8 cellular contexts compared by ENCODE assay signal in the genomic region with DNA sequence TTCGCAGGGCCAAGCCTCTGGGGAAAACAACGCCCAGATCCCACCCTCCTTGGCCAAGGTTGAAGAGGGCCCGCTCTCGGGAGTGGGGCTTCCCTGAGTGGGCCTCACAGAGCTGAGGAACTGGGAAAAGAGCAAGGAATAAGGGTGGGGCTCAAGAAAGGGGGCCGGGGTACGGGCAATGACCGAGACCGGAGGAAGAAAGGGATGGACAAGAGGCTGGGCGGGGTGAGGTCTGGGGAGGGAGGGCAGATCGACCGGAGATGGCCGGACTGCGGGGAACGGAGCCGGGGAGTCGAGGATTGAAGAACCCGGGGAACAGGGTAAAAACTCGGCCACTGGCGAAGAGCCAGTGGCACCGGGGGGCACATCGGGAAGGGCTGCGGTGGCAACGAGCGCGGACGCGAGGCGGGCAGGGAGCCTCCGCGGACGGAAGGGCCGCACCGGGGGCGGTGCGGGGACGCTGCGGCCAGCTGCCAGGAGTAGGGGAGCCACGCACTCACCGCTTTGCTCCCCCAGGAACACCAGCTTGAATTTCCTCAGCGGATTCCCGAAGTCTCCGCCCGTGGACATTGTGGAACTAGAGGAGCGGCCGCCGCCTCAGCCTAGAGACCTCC. TPM values are rescaled to one million over a fixed set of nuclear protein-coding genes. Genes with fewer than 3 reads are reported as not detected.
DNase-seq lines count a peak whose midpoint lies in the region; ATAC-seq and TF ChIP-seq lines count a peak whose summit lies in the region.

No MANE protein-coding gene starts in this region.

- no peak for TF ChIP-seq CTCF in upper lobe of right lung (IDR thresholded peaks at IDR 0.05)

- H3K27me3 ChIP-seq in esophagus (ENCODE audit: control insufficient read depth in 1 of 2, insufficient read depth in 2 of 2, low read length in 2 of 2) (no peaks in the 10 kb centered on the region), muscle layer of duodenum (ENCODE audit: low read depth, low read length) (no peaks in the 10 kb centered on the region), upper lobe of right lung (no peaks in the 10 kb centered on the region)

- H3K27ac ChIP-seq in esophagus (ENCODE audit: low read depth in 2 of 2, low read length in 1 of 2) (peak overlapping the region; percentile 95 to 96), muscle layer of duodenum (ENCODE audit: low read length) (peak overlapping the region; percentile 93), upper lobe of right lung (peak overlapping the region; percentile 98)

- peaks cover 30% of the 10 kb centered on the region for H3K4me1 Mint-ChIP-seq in activated CD4-positive, alpha-beta T cell treated with anti-CD3 and anti-CD28 coated beads, Interleukin-2, amount 10 ng/mL, durations not matched to agents 7 days and 5 days

- DNase-seq in Ammon's horn (ENCODE audit: low spot score) (peak; percentile 52), HK-2 (ENCODE audit: unreplicated experiment) (peak; percentile 37), upper lobe of right lung (peak; percentile 81), inferior parietal cortex (ENCODE audit: extremely low spot score) (no peak)
- DNase-seq in activated CD4-positive, alpha-beta T cell treated with anti-CD3 and anti-CD28 coated beads, Interleukin-2, amount 10 ng/mL, durations not matched to agents 7 days and 5 days: peak; percentile 8

- ATAC-seq in GM18909 (IDR thresholded peaks at IDR 0.05; ENCODE audit: poor library complexity, unreplicated experiment): peak; percentile 7
- peak; percentile 13 for ATAC-seq in upper lobe of right lung

- H3K4me3 Mint-ChIP-seq in activated CD4-positive, alpha-beta T cell treated with anti-CD3 and anti-CD28 coated beads, Interleukin-2, amount 10 ng/mL, durations not matched to agents 7 days and 5 days: peak overlapping the region; percentile 86

- H3K36me3 ChIP-seq in esophagus (ENCODE audit: control insufficient read depth in 2 of 2, insufficient read depth in 2 of 2, low read length in 1 of 2) (no peaks in the 10 kb centered on the region), muscle layer of duodenum (ENCODE audit: control insufficient read depth in 1 of 2, insufficient read depth in 2 of 2, low read length in 2 of 2) (peaks cover 0 to 4% of the 10 kb centered on the region in 2 donors), upper lobe of right lung (no peaks in the 10 kb centered on the region)

- peaks cover under 1% of the 10 kb centered on the region for H3K27me3 Mint-ChIP-seq in activated CD4-positive, alpha-beta T cell treated with anti-CD3 and anti-CD28 coated beads, Interleukin-2, amount 10 ng/mL, durations not matched to agents 7 days and 5 days

- H3K36me3 Mint-ChIP-seq in activated CD4-positive, alpha-beta T cell treated with anti-CD3 and anti-CD28 coated beads, Interleukin-2, amount 10 ng/mL, durations not matched to agents 7 days and 5 days (ENCODE audit: low read depth): peaks cover 13% of the 10 kb centered on the region

- intact Hi-C loops in upper lobe of right lung (cut with DNase I): no loop called here

- H3K4me1 ChIP-seq in esophagus (ENCODE audit: control insufficient read depth in 2 of 2, insufficient read depth in 2 of 2, low read length in 1 of 2) (peaks cover 0 to 2% of the 10 kb centered on the region in 2 donors), muscle layer of duodenum (ENCODE audit: control insufficient read depth in 1 of 2, insufficient read depth in 2 of 2, low read length in 2 of 2) (peaks cover 7 to 15% of the 10 kb centered on the region in 2 donors), upper lobe of right lung (peaks cover 23% of the 10 kb centered on the region)

- CTCF ChIA-PET in activated CD4-positive, alpha-beta T cell treated with anti-CD3 and anti-CD28 coated beads, Interleukin-2, amount 10 ng/mL, durations not matched to agents 7 days and 5 days (lab: Charles Lee): interaction anchor here (0.9 to 8.7 kb wide), 4 partner anchors 18 to 171 kb away, joined by 3 to 70 read pairs (median 6); a partner anchor contains a TSS

- POLR2A ChIA-PET in activated CD4-positive, alpha-beta T cell treated with anti-CD3 and anti-CD28 coated beads, Interleukin-2, amount 10 ng/mL, durations not matched to agents 7 days and 5 days (lab: Charles Lee): interaction anchor here (2.3 to 2.6 kb wide), 2 partner anchors 19 to 28 kb away, joined by 6 to 12 read pairs; a partner anchor contains a TSS

- H3K9me3 ChIP-seq in esophagus (ENCODE audit: control insufficient read depth in 2 of 2, insufficient read depth in 1 of 2, low read depth in 1 of 2, low read length in 1 of 2) (no peaks in the 10 kb centered on the region), muscle layer of duodenum (ENCODE audit: control insufficient read depth in 1 of 2, low read length in 2 of 2) (no peaks in the 10 kb centered on the region), upper lobe of right lung (no peaks in the 10 kb centered on the region)

- no peaks in the 10 kb centered on the region for H3K9me3 Mint-ChIP-seq in activated CD4-positive, alpha-beta T cell treated with anti-CD3 and anti-CD28 coated beads, Interleukin-2, amount 10 ng/mL, durations not matched to agents 7 days and 5 days

- 0 to 1% methylated on average over 37 to 46 of the region's 46 CpGs for WGBS in esophagus, 2 donors

- H3K27ac Mint-ChIP-seq in activated CD4-positive, alpha-beta T cell treated with anti-CD3 and anti-CD28 coated beads, Interleukin-2, amount 10 ng/mL, durations not matched to agents 7 days and 5 days: peak overlapping the region; percentile 89

- H3K4me3 ChIP-seq in esophagus (ENCODE audit: low read depth in 1 of 2, low read length in 2 of 2) (peak overlapping the region; percentile 87 to 93), muscle layer of duodenum (ENCODE audit: low read depth in 1 of 2, low read length in 2 of 2) (peak overlapping the region; percentile 94 to 98), upper lobe of right lung (peak overlapping the region; percentile 98)

RNA-seq across cellular contexts. Expression of a gene that starts 0.7 kb away (rescaled TPM):
- total RNA-seq in activated CD4-positive, alpha-beta T cell treated with anti-CD3 and anti-CD28 coated beads, Interleukin-2, amount 10 ng/mL, durations not matched to agents 7 days and 5 days: 10 to 100 TPM; 82.1 to 83.8 TPM
- polyA plus RNA-seq in esophagus: 10 to 100 TPM; 59.4 to 73.2 TPM
- 137 TPM for total RNA-seq in upper lobe of right lung

RNA-seq across cellular contexts. Expression of a gene that starts 27.5 kb away (rescaled TPM):
- total RNA-seq in activated CD4-positive, alpha-beta T cell treated with anti-CD3 and anti-CD28 coated beads, Interleukin-2, amount 10 ng/mL, durations not matched to agents 7 days and 5 days: 10 to 100 TPM; 50.5 to 50.9 TPM
- 10 to 100 TPM; 26.2 to 31.3 TPM for polyA plus RNA-seq in esophagus
- total RNA-seq in upper lobe of right lung: 21.4 TPM
